Comparison of ENCODE assay signal across 13 cellular contexts in genomic region chr3:119563334-119563733, GRCh38. TPM values are rescaled to one million over a fixed set of nuclear protein-coding genes. Genes with fewer than 3 reads are reported as not detected.
DNase-seq lines count a peak whose midpoint lies in the region; ATAC-seq and TF ChIP-seq lines count a peak whose summit lies in the region.
"Not testable (repeated sequence)": the region's sequence is repeated elsewhere in the genome, so short reads cannot be mapped to it uniquely, and the experiment has no call there.
"Had no signal": no experiment of that assay in that cellular context is flagged by ENCODE, and none has a peak within 500 bp of the region (broad histone marks: within the 10 kb centered on the region; RNA-seq: fewer than 3 reads in every experiment).

No MANE protein-coding gene starts in this region.

- H3K36me3 ChIP-seq in HEK293 (ENCODE audit: control insufficient read depth in 2 of 2, insufficient read depth in 1 of 2, low read length in 2 of 2); OCI-LY3 (replicated peaks; ENCODE audit: low read depth, low read length): not testable (repeated sequence)

- H3K27me3 ChIP-seq in OCI-LY3 (ENCODE audit: low read depth, low read length) = not testable (repeated sequence)

- POLR2A ChIA-PET in HEK293 (lab: Yijun Ruan, JAX); activated CD8-positive, alpha-beta T cell treated with anti-CD3 and anti-CD28 coated beads for 36 hours (lab: Charles Lee): not testable (repeated sequence)

- H3K4me3 ChIP-seq in HEK293 (ENCODE audit: low read depth, low read length); OCI-LY3 (ENCODE audit: low read length): not testable (repeated sequence)

- H3K9me3 ChIP-seq in HEK293 (ENCODE audit: control insufficient read depth, insufficient read depth, low read depth, low read length); OCI-LY3 (ENCODE audit: insufficient read depth, low read length); T-helper 17 cell (ENCODE audit: control insufficient read depth, low read length, poor library complexity, severe bottlenecking): not testable (repeated sequence)

- DNase-seq in T-helper 17 cell; activated CD8-positive, alpha-beta T cell treated with anti-CD3 and anti-CD28 coated beads for 36 hours; memory B cell (ENCODE audit: low spot score in 2 of 2); stimulated activated naive B cell treated with anti-CD40 and anti-IgM and Interleukin-4, amounts not matched to agents 10 μg/mL and 1 μg/mL and 100 μg/mL, for 72 hours: not testable (repeated sequence)

- not testable (repeated sequence) for H3K36me3 Mint-ChIP-seq in T-helper 17 cell (ENCODE audit: low read depth); activated CD8-positive, alpha-beta T cell treated with anti-CD3 and anti-CD28 coated beads for 36 hours (ENCODE audit: low read depth); memory B cell; stimulated activated naive B cell treated with anti-CD40 and anti-IgM and Interleukin-4, amounts not matched to agents 10 μg/mL and 1 μg/mL and 100 μg/mL, for 72 hours

- CTCF ChIA-PET in HEK293 (lab: Yijun Ruan, JAX); activated CD8-positive, alpha-beta T cell treated with anti-CD3 and anti-CD28 coated beads for 36 hours (lab: Charles Lee): not testable (repeated sequence)

- H3K27ac ChIP-seq in HEK293 (ENCODE audit: extremely low read depth, low read depth, low read length) = not testable (repeated sequence)
- H3K27ac ChIP-seq in OCI-LY3 (ENCODE audit: low read length) = peak overlapping the region; percentile 94

- not testable (repeated sequence) for H3K4me1 ChIP-seq in HEK293 (ENCODE audit: control insufficient read depth, insufficient read depth, low read length)
- peaks cover 31% of the 10 kb centered on the region for H3K4me1 ChIP-seq in OCI-LY3 (ENCODE audit: low read length)

- not testable (repeated sequence) for H3K4me2 ChIP-seq in OCI-LY3 (ENCODE audit: low read length)

- not testable (repeated sequence) for H4K20me1 ChIP-seq in OCI-LY3 (ENCODE audit: insufficient read depth, low read length)

- H3K79me2 ChIP-seq in OCI-LY3 (ENCODE audit: low read length) = peaks cover 37% of the 10 kb centered on the region

- not testable (repeated sequence) for H3K27me3 Mint-ChIP-seq in T-helper 17 cell; activated CD8-positive, alpha-beta T cell treated with anti-CD3 and anti-CD28 coated beads for 36 hours; memory B cell; stimulated activated naive B cell treated with anti-CD40 and anti-IgM and Interleukin-4, amounts not matched to agents 10 μg/mL and 1 μg/mL and 100 μg/mL, for 72 hours

- H3K4me1 Mint-ChIP-seq in T-helper 17 cell = peaks cover 15% of the 10 kb centered on the region
- peaks cover 21% of the 10 kb centered on the region for H3K4me1 Mint-ChIP-seq in activated CD8-positive, alpha-beta T cell treated with anti-CD3 and anti-CD28 coated beads for 36 hours (ENCODE audit: low read depth)
- peaks cover 14% of the 10 kb centered on the region for H3K4me1 Mint-ChIP-seq in memory B cell
- H3K4me1 Mint-ChIP-seq in stimulated activated naive B cell treated with anti-CD40 and anti-IgM and Interleukin-4, amounts not matched to agents 10 μg/mL and 1 μg/mL and 100 μg/mL, for 72 hours = peaks cover 23 to 40% of the 10 kb centered on the region in 2 donors

- intact Hi-C loops in activated CD8-positive, alpha-beta T cell treated with anti-CD3 and anti-CD28 coated beads for 36 hours (cut with micrococcal nuclease) = not testable (repeated sequence)

- H3K9ac ChIP-seq in OCI-LY3 (ENCODE audit: low read length) = peak overlapping the region; percentile 73; the same call in 1 of the 2 replicates

- H3K9me3 Mint-ChIP-seq in activated CD8-positive, alpha-beta T cell treated with anti-CD3 and anti-CD28 coated beads for 36 hours; memory B cell; stimulated activated naive B cell treated with anti-CD40 and anti-IgM and Interleukin-4, amounts not matched to agents 10 μg/mL and 1 μg/mL and 100 μg/mL, for 72 hours: not testable (repeated sequence)

- not testable (repeated sequence) for H3K4me3 Mint-ChIP-seq in T-helper 17 cell; activated CD8-positive, alpha-beta T cell treated with anti-CD3 and anti-CD28 coated beads for 36 hours; memory B cell; stimulated activated naive B cell treated with anti-CD40 and anti-IgM and Interleukin-4, amounts not matched to agents 10 μg/mL and 1 μg/mL and 100 μg/mL, for 72 hours

- not testable (repeated sequence) for H2AFZ ChIP-seq in OCI-LY3 (ENCODE audit: low read depth, low read length)

- H3K27ac Mint-ChIP-seq in T-helper 17 cell = peak overlapping the region; percentile 94
- peak overlapping the region; percentile 15 for H3K27ac Mint-ChIP-seq in activated CD8-positive, alpha-beta T cell treated with anti-CD3 and anti-CD28 coated beads for 36 hours
- peak overlapping the region; percentile 99 for H3K27ac Mint-ChIP-seq in memory B cell
- H3K27ac Mint-ChIP-seq in stimulated activated naive B cell treated with anti-CD40 and anti-IgM and Interleukin-4, amounts not matched to agents 10 μg/mL and 1 μg/mL and 100 μg/mL, for 72 hours = peak overlapping the region; percentile 99

- not testable (repeated sequence) for ATAC-seq in T-helper 17 cell; activated CD8-positive, alpha-beta T cell treated with anti-CD3 and anti-CD28 coated beads for 36 hours; memory B cell (ENCODE audit: low read depth); stimulated activated naive B cell treated with anti-CD40 and anti-IgM and Interleukin-4, amounts not matched to agents 10 μg/mL and 1 μg/mL and 100 μg/mL, for 72 hours (replicated peaks)

- not testable (repeated sequence) for TF ChIP-seq CTCF in HEK293 (tag by site-specific recombination; IDR thresholded peaks at IDR 0.05); OCI-LY3 (IDR thresholded peaks at IDR 0.05; ENCODE audit: low read depth, low read length); activated CD8-positive, alpha-beta T cell treated with anti-CD3 and anti-CD28 coated beads for 36 hours (IDR thresholded peaks at IDR 0.05)

TF ChIP-seq in HEK293, 187 proteins besides CTCF, POLR2A, EP300 and RAD21:
- TF ChIP-seq ZNF146 (tag by site-specific recombination; IDR thresholded peaks at IDR 0.05) = peak; percentile 71

RNA-seq across cellular contexts. Expression of gene CD80, which starts 3.9 kb away (rescaled TPM):
- 10 to 100 TPM; 13.9 to 14.1 TPM for total RNA-seq in T-helper 17 cell
- 10 to 100 TPM in 1 of 2 experiments, 1 to 10 TPM in 1; 7.1 to 10.2 TPM for total RNA-seq in activated CD8-positive, alpha-beta T cell treated with anti-CD3 and anti-CD28 coated beads for 36 hours
- total RNA-seq: A172, A673, GM23338, H4, H9, HFFc6 had no signal

RNA-seq across cellular contexts. Expression of gene ADPRH, which starts 16.0 kb away (rescaled TPM):
- total RNA-seq in T-helper 17 cell = 1 to 10 TPM; 3.6 to 3.7 TPM
- total RNA-seq in activated CD8-positive, alpha-beta T cell treated with anti-CD3 and anti-CD28 coated beads for 36 hours = 1 to 10 TPM; 5.7 to 5.9 TPM
- total RNA-seq: H4 had no signal

RNA-seq across cellular contexts. Expression of gene PLA1A, which starts 34.4 kb away (rescaled TPM):
- under 1 TPM in 1 of 2 donors, not detected in 1; 0.45 TPM for total RNA-seq in T-helper 17 cell
- total RNA-seq in activated CD8-positive, alpha-beta T cell treated with anti-CD3 and anti-CD28 coated beads for 36 hours = not detected
- total RNA-seq: A172; A673; CD4-positive, alpha-beta T cell; GM23338; H9; HFFc6 had no signal

Comparison
In these comparisons a context has a peak if more than half of its experiments do, and no peak if none do; other contexts are left out.
1. H3K27ac Mint-ChIP-seq: peak in every context shown above with its lines; median percentile 99 in memory B cell; 99 in stimulated activated naive B cell treated with anti-CD40 and anti-IgM and Interleukin-4, amounts not matched to agents 10 μg/mL and 1 μg/mL and 100 μg/mL, for 72 hours; 94 in T-helper 17 cell; 15 in activated CD8-positive, alpha-beta T cell treated with anti-CD3 and anti-CD28 coated beads for 36 hours.